Comparison of ENCODE assay signal across 11 cellular contexts in the genomic region with DNA sequence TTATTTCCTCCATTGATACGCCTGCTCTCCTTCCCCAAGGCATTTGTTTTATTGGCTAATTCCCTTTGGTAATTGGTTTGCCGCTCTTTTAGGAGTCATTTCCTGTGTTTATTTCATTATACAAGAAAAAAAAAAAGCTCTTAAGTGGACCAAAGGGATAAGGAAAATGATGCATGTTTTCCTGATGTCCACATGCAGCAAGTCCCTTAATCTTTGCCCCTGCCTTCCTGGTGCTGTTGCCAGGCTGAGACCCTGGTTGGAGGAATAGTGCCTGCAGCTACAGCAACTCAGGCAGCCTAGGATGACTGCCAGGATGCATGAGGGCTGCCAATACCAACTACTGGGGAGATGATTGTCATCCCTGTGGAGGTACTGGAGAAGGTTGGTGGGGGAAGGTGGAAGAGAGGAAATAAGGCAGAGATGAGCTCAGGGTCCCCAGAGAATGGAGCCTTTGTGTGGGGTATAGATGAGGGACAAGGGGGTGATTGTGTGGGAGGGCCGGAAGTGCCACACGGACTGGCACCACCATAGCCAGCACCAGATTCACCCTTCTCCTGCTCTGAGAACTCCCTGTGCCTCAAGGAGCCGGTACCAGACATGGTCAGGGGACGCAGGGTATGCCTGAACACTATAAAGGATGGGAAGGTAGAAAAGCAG. TPM values are rescaled to one million over a fixed set of nuclear protein-coding genes. Genes with fewer than 3 reads are reported as not detected.
A peak's percentile ranks its signal among the peaks of the same experiment; 100 is the strongest.
DNase-seq lines count a peak whose midpoint lies in the region; ATAC-seq and TF ChIP-seq lines count a peak whose summit lies in the region.
"Had no signal": no experiment of that assay in that cellular context is flagged by ENCODE, and none has a peak within 500 bp of the region (broad histone marks: within the 10 kb centered on the region; RNA-seq: fewer than 3 reads in every experiment).

No MANE protein-coding gene starts in this region.

- DNase-seq in EL (peak; percentile 45), SK-MEL-5 (ENCODE audit: low read depth, low spot score) (peak; percentile 92), fibroblast of lung (ENCODE audit: low read depth in 2 of 2) (peak; percentile 31 to 40), occipital lobe (lab: John Stamatoyannopoulos, UW) (peak; percentile 44)
- DNase-seq: activated T-cell treated with anti-CD3 and anti-CD28 coated beads, Interleukin-2, amount 50 U/mL, for 48 hours; NCI-H1930; SJCRH30 had no signal

- H3K79me2 ChIP-seq in fibroblast of lung (ENCODE audit: control insufficient read depth, insufficient read depth, low read length) = no peaks in the 10 kb centered on the region

- no peak overlapping the region for H2AFZ ChIP-seq in fibroblast of lung (ENCODE audit: low read length)

- H3K4me1 ChIP-seq in fibroblast of lung (ENCODE audit: control insufficient read depth, extremely low read depth, insufficient read depth, low read length) = peaks cover 7% of the 10 kb centered on the region

- no peaks in the 10 kb centered on the region for H3K27me3 ChIP-seq in fibroblast of lung (ENCODE audit: control insufficient read depth, insufficient read depth, low read length)
- H3K27me3 ChIP-seq: gastrocnemius medialis, SJCRH30 had no signal

- in situ Hi-C loops in SK-MEL-5 (cut with HindIII; ENCODE audit: low pct_unique_long_range_greater_than_20kb, low sequenced_read_pairs) = no loop called here

- no peak overlapping the region for H3K27ac ChIP-seq in fibroblast of lung (ENCODE audit: insufficient read depth, low read length)
- H3K27ac ChIP-seq: SJCRH30 had no signal

- no peaks in the 10 kb centered on the region for H3K9me3 ChIP-seq in fibroblast of lung (ENCODE audit: control insufficient read depth, insufficient read depth, low read depth, low read length)
- H3K9me3 ChIP-seq: gastrocnemius medialis, SJCRH30 had no signal

- no peaks in the 10 kb centered on the region for H4K20me1 ChIP-seq in fibroblast of lung (ENCODE audit: control insufficient read depth, extremely low read depth, insufficient read depth, low read length)

- TF ChIP-seq CTCF in fibroblast of lung (conservative IDR thresholded peaks at IDR 0.05 in 1 of 2, IDR thresholded peaks at IDR 0.05 in 1 of 2; ENCODE audit: low read depth in 1 of 2, low read length in 2 of 2) = no peak

- ATAC-seq in GM18498 (IDR thresholded peaks at IDR 0.05; ENCODE audit: unreplicated experiment) = no peak
- ATAC-seq in HG02938 (IDR thresholded peaks at IDR 0.05; ENCODE audit: unreplicated experiment) = no peak
- ATAC-seq in HG03354 (IDR thresholded peaks at IDR 0.05; ENCODE audit: poor library complexity, severe bottlenecking, unreplicated experiment) = no peak
- ATAC-seq: gastrocnemius medialis had no signal

- no peak overlapping the region for H3K9ac ChIP-seq in fibroblast of lung (ENCODE audit: insufficient read depth, low read length)

- no peak overlapping the region for H3K4me3 ChIP-seq in fibroblast of lung (replicated peaks in 1 of 4; ENCODE audit: control extremely low read depth in 1 of 4, insufficient read depth in 1 of 4, low read depth in 3 of 4, low read length in 4 of 4)
- H3K4me3 ChIP-seq: gastrocnemius medialis, SJCRH30 had no signal

- H3K4me2 ChIP-seq in fibroblast of lung (ENCODE audit: extremely low read depth, insufficient read depth, low read length) = peak overlapping the region; percentile 17

- peaks cover 8% of the 10 kb centered on the region for H3K36me3 ChIP-seq in fibroblast of lung (ENCODE audit: control insufficient read depth, insufficient read depth, low read length)
- H3K36me3 ChIP-seq: SJCRH30 had no signal

RNA-seq across cellular contexts. Expression of gene GATAD2B, which starts 6.1 kb away (rescaled TPM):
- total RNA-seq in SK-MEL-5 (2014; rRNA removed; shearing (Covaris generic)) = 8.4 and 8.7 TPM in 2 replicates
- polyA plus RNA-seq in SK-MEL-5 (2015; cell fraction: cytosol; rRNA removed) = 22.4 and 36.1 TPM in 2 replicates
- 15.0 and 15.2 TPM in 2 replicates for polyA plus RNA-seq in SK-MEL-5 (2015; cell fraction: nucleus; rRNA removed)
- total RNA-seq in fibroblast of lung = 3.3 and 4.8 TPM in 2 replicates
- 5.2 and 6.9 TPM in 2 replicates for polyA plus RNA-seq in fibroblast of lung
- polyA plus RNA-seq in fibroblast of lung (2012) = 8.5 and 9.0 TPM in 2 replicates
- 51.6 and 63.9 TPM in 2 replicates for polyA minus RNA-seq in fibroblast of lung (ENCODE audit: low replicate concordance)
- 18.2 TPM for total RNA-seq in occipital lobe

RNA-seq across cellular contexts. Expression of gene DENND4B, which starts 17.6 kb away (rescaled TPM):
- 13.8 and 17.9 TPM in 2 replicates for total RNA-seq in SK-MEL-5 (2014; rRNA removed; shearing (Covaris generic))
- polyA plus RNA-seq in SK-MEL-5 (2015; cell fraction: cytosol; rRNA removed) = 58.7 and 68.3 TPM in 2 replicates
- polyA plus RNA-seq in SK-MEL-5 (2015; cell fraction: nucleus; rRNA removed) = 346 and 391 TPM in 2 replicates
- total RNA-seq in fibroblast of lung (13.6 and 17.7 TPM in 2 replicates), occipital lobe (11.9 TPM)
- 9.1 and 15.9 TPM in 2 replicates for polyA plus RNA-seq in fibroblast of lung
- 12.4 and 16.0 TPM in 2 replicates for polyA plus RNA-seq in fibroblast of lung (2012)
- 48.3 and 58.9 TPM in 2 replicates for polyA minus RNA-seq in fibroblast of lung (ENCODE audit: low replicate concordance)

RNA-seq across cellular contexts. Expression of gene CRTC2, which starts 29.5 kb away (rescaled TPM):
- 11.1 and 14.8 TPM in 2 replicates for total RNA-seq in SK-MEL-5 (2014; rRNA removed; shearing (Covaris generic))
- polyA plus RNA-seq in SK-MEL-5 (2015; cell fraction: cytosol; rRNA removed) = 44.4 and 50.0 TPM in 2 replicates
- 75.0 and 121 TPM in 2 replicates for polyA plus RNA-seq in SK-MEL-5 (2015; cell fraction: nucleus; rRNA removed)
- total RNA-seq in fibroblast of lung (2.6 TPM in 2 replicates), occipital lobe (2.8 TPM)
- 7.1 and 10.9 TPM in 2 replicates for polyA plus RNA-seq in fibroblast of lung
- 14.7 and 18.3 TPM in 2 replicates for polyA plus RNA-seq in fibroblast of lung (2012)
- polyA minus RNA-seq in fibroblast of lung (ENCODE audit: low replicate concordance) = 98.3 and 119 TPM in 2 replicates

RNA-seq across cellular contexts. Expression of gene SLC39A1, which starts 34.4 kb away (rescaled TPM):
- total RNA-seq in SK-MEL-5 (2014; rRNA removed; shearing (Covaris generic)) = 240 and 242 TPM in 2 replicates
- 292 and 318 TPM in 2 replicates for polyA plus RNA-seq in SK-MEL-5 (2015; cell fraction: cytosol; rRNA removed)
- polyA plus RNA-seq in SK-MEL-5 (2015; cell fraction: nucleus; rRNA removed) = 101 and 106 TPM in 2 replicates
- 113 and 119 TPM in 2 replicates for total RNA-seq in fibroblast of lung
- polyA plus RNA-seq in fibroblast of lung = 80.5 and 94.4 TPM in 2 replicates
- polyA plus RNA-seq in fibroblast of lung (2012) = 89.0 and 97.9 TPM in 2 replicates
- 118 and 119 TPM in 2 replicates for polyA minus RNA-seq in fibroblast of lung (ENCODE audit: low replicate concordance)
- 30.9 TPM for total RNA-seq in occipital lobe

RNA-seq across cellular contexts. Expression of gene CREB3L4, which starts 38.8 kb away (rescaled TPM):
- 16.7 and 23.8 TPM in 2 replicates for total RNA-seq in SK-MEL-5 (2014; rRNA removed; shearing (Covaris generic))
- 23.2 and 32.4 TPM in 2 replicates for polyA plus RNA-seq in SK-MEL-5 (2015; cell fraction: cytosol; rRNA removed)
- 88.7 and 110 TPM in 2 replicates for polyA plus RNA-seq in SK-MEL-5 (2015; cell fraction: nucleus; rRNA removed)
- total RNA-seq in fibroblast of lung = 6.4 and 8.2 TPM in 2 replicates
- 3.7 and 4.8 TPM in 2 replicates for polyA plus RNA-seq in fibroblast of lung
- polyA plus RNA-seq in fibroblast of lung (2012) = 3.3 and 4.6 TPM in 2 replicates
- 2.0 and 16.6 TPM in 2 replicates for polyA minus RNA-seq in fibroblast of lung (ENCODE audit: low replicate concordance)
- 7.2 TPM for total RNA-seq in occipital lobe

Comparison
In these comparisons a context has a peak if more than half of its experiments do, and no peak if none do; other contexts are left out.
1. DNase-seq: peak in every context shown above with its lines; median percentile 92 in SK-MEL-5; 45 in EL; 44 in occipital lobe; 36 in fibroblast of lung.